Comparison of ENCODE assay signal across 23 cellular contexts in genomic region chr20:43969069-43969468, GRCh38.
"Had no signal": no experiment of that assay in that cellular context is flagged by ENCODE, and none has a peak within 500 bp of the region (broad histone marks: within the 10 kb centered on the region; RNA-seq: fewer than 3 reads in every experiment).

No MANE protein-coding gene starts in this region.

- H3K9me3 Mint-ChIP-seq: activated naive CD4-positive, alpha-beta T cell treated with anti-CD3 and anti-CD28 coated beads for 36 hours; central memory CD8-positive, alpha-beta T cell; nephron; type B pancreatic cell had no signal

- H3K4me3 Mint-ChIP-seq: activated naive CD4-positive, alpha-beta T cell treated with anti-CD3 and anti-CD28 coated beads for 36 hours; central memory CD8-positive, alpha-beta T cell; nephron; type B pancreatic cell had no signal

- DNase-seq: activated CD4-positive, alpha-beta T cell treated with anti-CD3 and anti-CD28 coated beads, Interleukin-2, amount 50 U/mL, for 1 hour; activated CD8-positive, alpha-beta memory T cell treated with anti-CD3 and anti-CD28 coated beads for 24 hours; activated CD8-positive, alpha-beta memory T cell treated with anti-CD3 and anti-CD28 coated beads, Interleukin-2, amount 50 U/mL, for 48 hours; activated naive CD4-positive, alpha-beta T cell treated with anti-CD3 and anti-CD28 coated beads for 36 hours; brain microvascular endothelial cell; cortex of kidney; gastrocnemius medialis; head of caudate nucleus; kidney; midbrain; occipital lobe; stimulated activated CD4-positive, alpha-beta T cell treated with anti-CD3 and anti-CD28 coated beads, Interleukin-12 subunit alpha, Interleukin-12 subunit beta, amount 100 ng/mL, for 4 hours; stimulated activated CD4-positive, alpha-beta T cell treated with anti-CD3 and anti-CD28 coated beads, Interleukin-1b, Interleukin-23, amount 100 ng/mL, for 48 hours; stimulated activated naive CD4-positive, alpha-beta T cell treated with Interleukin-2 at 50 U/mL for 16 hours; T-helper 1 cell; T-helper 9 cell had no signal

- H3K36me3 Mint-ChIP-seq: type B pancreatic cell had no signal

- FAIRE-seq: kidney had no signal

- ATAC-seq: gastrocnemius medialis, left lobe of liver had no signal

- H3K9me3 ChIP-seq: gastrocnemius medialis, prostate gland, right atrium auricular region had no signal

- H3K27me3 ChIP-seq: brain microvascular endothelial cell, right atrium auricular region had no signal

- H3K4me3 ChIP-seq: gastrocnemius medialis, lung, prostate gland, right atrium auricular region had no signal

- H3K27ac Mint-ChIP-seq: activated naive CD4-positive, alpha-beta T cell treated with anti-CD3 and anti-CD28 coated beads for 36 hours; nephron; type B pancreatic cell had no signal

- H3K27ac ChIP-seq: brain microvascular endothelial cell, gastrocnemius medialis, prostate gland, right atrium auricular region had no signal

- H3K36me3 ChIP-seq: brain microvascular endothelial cell, gastrocnemius medialis, prostate gland, right atrium auricular region had no signal

- H3K4me1 ChIP-seq: gastrocnemius medialis, prostate gland, right atrium auricular region had no signal
